In the genomic region with DNA sequence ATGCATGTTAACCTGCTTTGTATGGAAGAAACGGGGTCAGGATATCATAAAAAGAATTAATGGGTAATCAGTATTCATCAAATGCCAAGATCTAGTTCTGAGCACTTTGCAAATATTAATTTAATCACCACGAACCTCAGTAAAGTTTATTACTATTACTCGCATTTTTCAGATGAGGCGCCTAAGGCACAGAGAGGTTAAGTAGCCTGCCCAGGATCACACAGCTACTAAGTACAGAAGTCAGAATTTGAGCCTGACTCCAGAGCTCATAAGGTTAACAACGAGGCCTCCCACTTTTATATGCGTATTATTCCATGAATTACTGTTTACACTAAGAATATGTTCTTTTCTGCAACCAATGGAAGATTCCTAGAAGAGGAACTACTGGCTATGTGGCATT, we compare ENCODE assay signal across 9 cellular contexts.
DNase-seq lines count a peak whose midpoint lies in the region; ATAC-seq and TF ChIP-seq lines count a peak whose summit lies in the region.
"Had no signal": no experiment of that assay in that cellular context is flagged by ENCODE, and none has a peak within 500 bp of the region (broad histone marks: within the 10 kb centered on the region; RNA-seq: fewer than 3 reads in every experiment).

No MANE protein-coding gene starts in this region.

- peak overlapping the region; percentile 96 to 100 (median 100) for H3K27ac ChIP-seq in BLaER1 treated with 17β-estradiol and CSF1 and Interleukin-3, amounts not matched to agents 10 nM and 100 nM
- H3K27ac ChIP-seq in KMS-11 (peak overlapping the region; percentile 63), caudate nucleus (ENCODE audit: low read depth, low read length) (peak overlapping the region; percentile 71)

- no peaks in the 10 kb centered on the region for H3K9me3 ChIP-seq in BLaER1 treated with 17β-estradiol and CSF1 and Interleukin-3, amounts not matched to agents 10 nM and 100 nM (replicated peaks in 1 of 11)

- peak overlapping the region; percentile 53 to 87 for H3K27ac Mint-ChIP-seq in natural killer cell

- H3K36me3 ChIP-seq in BLaER1 treated with 17β-estradiol and CSF1 and Interleukin-3, amounts not matched to agents 10 nM and 100 nM, result no peaks in the 10 kb centered on the region
- H3K36me3 ChIP-seq in KMS-11 (ENCODE audit: insufficient read depth), result no peaks in the 10 kb centered on the region

- peak overlapping the region in 9 of 10 experiments; percentile 53 to 70 (median 59); a peak in 15 of 20 replicates for H3K4me3 ChIP-seq in BLaER1 treated with 17β-estradiol and CSF1 and Interleukin-3, amounts not matched to agents 10 nM and 100 nM
- no peak overlapping the region for H3K4me3 ChIP-seq in KMS-11 (IDR thresholded peaks at IDR 0.05; ENCODE audit: insufficient read depth, low read depth, low read length)

- H3K9ac ChIP-seq in BLaER1 treated with 17β-estradiol and CSF1 and Interleukin-3, amounts not matched to agents 10 nM and 100 nM, result peak overlapping the region; percentile 95 to 100 (median 98)
- H3K9ac ChIP-seq in KMS-11, result peak overlapping the region; percentile 46; the same call in 1 of the 2 replicates

- peak overlapping the region; percentile 78 to 99 (median 94) for H3K4me2 ChIP-seq in BLaER1 treated with 17β-estradiol and CSF1 and Interleukin-3, amounts not matched to agents 10 nM and 100 nM
- peak overlapping the region; percentile 66 for H3K4me2 ChIP-seq in KMS-11

- H3K4me3 Mint-ChIP-seq in natural killer cell, result peak overlapping the region; percentile 87

- H3K79me2 ChIP-seq in KMS-11 (ENCODE audit: insufficient read depth, low read depth), result no peaks in the 10 kb centered on the region

- no peak overlapping the region; the same call in 1 of the 2 replicates for H2AFZ ChIP-seq in KMS-11 (ENCODE audit: low read depth)

- no peaks in the 10 kb centered on the region for H3K36me3 Mint-ChIP-seq in natural killer cell

- H3K27me3 Mint-ChIP-seq in natural killer cell (ENCODE audit: low read depth in 2 of 2), result no peaks in the 10 kb centered on the region

- no peaks in the 10 kb centered on the region for H4K20me1 ChIP-seq in BLaER1 treated with 17β-estradiol and CSF1 and Interleukin-3, amounts not matched to agents 10 nM and 100 nM
- H4K20me1 ChIP-seq in KMS-11 (ENCODE audit: insufficient read depth), result no peaks in the 10 kb centered on the region

- intact Hi-C loops in natural killer cell (cut with micrococcal nuclease), result loop anchor here (10.0 kb wide), 3 partner anchors 48 to 148 kb away; a partner anchor contains a TSS

- peaks cover 12 to 36% of the 10 kb centered on the region in 2 donors for H3K4me1 Mint-ChIP-seq in natural killer cell

- H3K27me3 ChIP-seq in BLaER1 treated with 17β-estradiol and CSF1 and Interleukin-3, amounts not matched to agents 10 nM and 100 nM, result no peaks in the 10 kb centered on the region
- no peaks in the 10 kb centered on the region for H3K27me3 ChIP-seq in KMS-11 (ENCODE audit: insufficient read depth, low read depth)

- H3K4me1 ChIP-seq in BLaER1 treated with 17β-estradiol and CSF1 and Interleukin-3, amounts not matched to agents 10 nM and 100 nM, result peaks cover 56 to 90% (median 79%) of the 10 kb centered on the region in 10 experiments
- H3K4me1 ChIP-seq in KMS-11 (ENCODE audit: low read depth, poor library complexity, severe bottlenecking), result peaks cover 54% of the 10 kb centered on the region

- DNase-seq in caudate nucleus (lab: John Stamatoyannopoulos, UW) (no peak), natural killer cell (no peak), SHP77 (lab: John Stamatoyannopoulos, UW) (no peak), SK-N-DZ (ENCODE audit: low spot score) (no peak)
- DNase-seq: stimulated activated CD4-positive, alpha-beta T cell treated with anti-CD3 and anti-CD28 coated beads, Interleukin-2, amount 100 ng/mL, for 24 hours had no signal

- ATAC-seq in natural killer cell (no peak), GM19397 (IDR thresholded peaks at IDR 0.05; ENCODE audit: unreplicated experiment) (no peak), GM21717 (IDR thresholded peaks at IDR 0.05; ENCODE audit: unreplicated experiment) (no peak)

- H3K9me3 Mint-ChIP-seq in natural killer cell, result no peaks in the 10 kb centered on the region

- TF ChIP-seq CTCF in KMS-11 (conservative IDR thresholded peaks at IDR 0.05; ENCODE audit: low read depth, low read length) (no peak), natural killer cell (IDR thresholded peaks at IDR 0.05) (no peak)
